ENCODE assay signal across 1 cellular context in the genomic region with DNA sequence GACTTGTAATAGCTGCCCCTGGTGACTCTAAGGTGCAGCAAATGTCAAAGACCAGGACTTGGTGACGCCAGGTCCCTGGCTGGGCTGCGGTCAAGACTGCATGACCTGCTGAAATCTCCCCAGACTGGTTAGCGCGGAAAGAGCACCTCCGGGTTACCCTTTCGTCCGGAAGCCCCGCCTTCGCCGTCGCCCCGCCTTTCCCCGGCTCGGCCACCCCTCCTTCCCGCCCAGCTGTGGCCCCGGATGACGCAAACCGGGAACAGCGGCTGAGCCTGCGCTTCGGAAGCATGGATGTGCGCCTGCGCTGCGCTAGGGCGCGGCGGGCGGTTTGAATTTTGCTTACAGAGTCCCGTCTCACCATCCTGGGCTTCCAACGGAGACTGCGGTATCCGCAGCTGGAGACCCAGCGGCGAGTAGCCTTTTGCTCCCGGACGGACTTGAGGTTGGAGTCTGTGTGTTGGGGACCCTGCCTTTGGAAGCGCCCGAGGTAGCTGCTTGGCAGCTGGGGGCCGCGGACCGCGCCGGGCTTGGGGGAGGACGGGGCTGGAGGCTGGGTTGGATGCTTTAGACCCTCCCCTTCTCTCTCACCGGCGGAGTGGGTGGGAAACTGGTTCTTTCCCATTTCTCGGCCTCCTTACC.
TF ChIP-seq lines count a peak whose summit lies in the region.

Gene SKA1 (plus strand): TSS at position 294 of the 639 bp plus-strand sequence. CDS start 785 bp downstream, outside the sequence.

TF ChIP-seq in HepG2, 621 proteins besides CTCF, POLR2A, EP300 and RAD21 (continued from another document and continues in another):
- TF ChIP-seq ATF6 (CRISPR knock-in tag; conservative IDR thresholded peaks at IDR 0.05) (no peak), ZNF136 (CRISPR knock-in tag; IDR thresholded peaks at IDR 0.05; ENCODE audit: low read depth) (peak; percentile 56; the same call in 1 of the 2 replicates), RBAK (CRISPR knock-in tag; IDR thresholded peaks at IDR 0.05) (no peak), ATF1 (CRISPR knock-in tag; IDR thresholded peaks at IDR 0.05) (no peak), KDM1A (CRISPR knock-in tag; IDR thresholded peaks at IDR 0.05) (no peak), MBNL3 (CRISPR knock-in tag; conservative IDR thresholded peaks at IDR 0.05) (no peak), PCBP1 (IDR thresholded peaks at IDR 0.05; ENCODE audit: borderline replicate concordance, low read depth, low read length) (no peak), IKZF4 (CRISPR knock-in tag; IDR thresholded peaks at IDR 0.05; ENCODE audit: borderline replicate concordance, low read depth, not compliant biosample characterization) (no peak), FOSL1 (CRISPR knock-in tag; IDR thresholded peaks at IDR 0.05; ENCODE audit: borderline replicate concordance) (no peak), ZBTB25 (CRISPR knock-in tag; IDR thresholded peaks at IDR 0.05) (no peak), TAF1 (CRISPR knock-in tag; IDR thresholded peaks at IDR 0.05) (peak; percentile 86), ATF5 (CRISPR knock-in tag; IDR thresholded peaks at IDR 0.05; ENCODE audit: low read depth) (no peak), PHF8 (CRISPR knock-in tag; IDR thresholded peaks at IDR 0.05) (peak; percentile 86), CENPX (CRISPR knock-in tag; IDR thresholded peaks at IDR 0.05) (no peak), HNRNPLL (IDR thresholded peaks at IDR 0.05; ENCODE audit: low read depth, low read length, poor library complexity, severe bottlenecking) (peak; percentile 96), CCAR2 (optimal IDR thresholded peaks at IDR 0.05; ENCODE audit: low read depth, low read length) (no peak), ZNF792 (CRISPR knock-in tag; IDR thresholded peaks at IDR 0.05) (peak; percentile 17; the same call in 1 of the 2 replicates), ONECUT2 (CRISPR knock-in tag; IDR thresholded peaks at IDR 0.05) (no peak), NFIC (IDR thresholded peaks at IDR 0.05; ENCODE audit: low read length) (no peak), TEAD3 (CRISPR knock-in tag; optimal IDR thresholded peaks at IDR 0.05; ENCODE audit: borderline replicate concordance) (peak; percentile 50), ZNF570 (CRISPR knock-in tag; IDR thresholded peaks at IDR 0.05; ENCODE audit: borderline replicate concordance) (no peak), KAT2B (IDR thresholded peaks at IDR 0.05; ENCODE audit: borderline replicate concordance, low read depth, low read length) (no peak), ZZZ3 (CRISPR knock-in tag; IDR thresholded peaks at IDR 0.05; ENCODE audit: borderline replicate concordance) (peak; percentile 29; the same call in 1 of the 2 replicates), ZNF432 (CRISPR knock-in tag; IDR thresholded peaks at IDR 0.05; ENCODE audit: borderline replicate concordance) (no peak), ZNF24 (IDR thresholded peaks at IDR 0.05) (no peak), ZNF775 (CRISPR knock-in tag; IDR thresholded peaks at IDR 0.05; ENCODE audit: borderline replicate concordance) (no peak), IRF2 (CRISPR knock-in tag; IDR thresholded peaks at IDR 0.05) (peak; percentile 44; the same call in 1 of the 2 replicates), ISX (CRISPR knock-in tag; conservative IDR thresholded peaks at IDR 0.05) (no peak), HDAC6 (IDR thresholded peaks at IDR 0.05; ENCODE audit: low read depth, low read length) (no peak), ZNF713 (CRISPR knock-in tag; IDR thresholded peaks at IDR 0.05) (no peak), ZFP90 (CRISPR knock-in tag; IDR thresholded peaks at IDR 0.05; ENCODE audit: borderline replicate concordance) (peak; percentile 74; the same call in 1 of the 2 replicates), ARNT (IDR thresholded peaks at IDR 0.05) (no peak), ZFX (CRISPR knock-in tag; IDR thresholded peaks at IDR 0.05; ENCODE audit: low read depth) (peak; percentile 68), ZNF451 (CRISPR knock-in tag; IDR thresholded peaks at IDR 0.05) (no peak), SNRNP70 (IDR thresholded peaks at IDR 0.05; ENCODE audit: low read depth, low read length) (no peak), ISL2 (CRISPR knock-in tag; IDR thresholded peaks at IDR 0.05) (peak; percentile 22; the same call in 1 of the 2 replicates), ZNF282 (IDR thresholded peaks at IDR 0.05; ENCODE audit: partially characterized antibody) (no peak), TBL1XR1 (IDR thresholded peaks at IDR 0.05; ENCODE audit: borderline replicate concordance, low read length, partially characterized antibody) (no peak), SRSF1 (optimal IDR thresholded peaks at IDR 0.05; ENCODE audit: low read depth, low read length) (peak; percentile 51), FOXP1 (IDR thresholded peaks at IDR 0.05) (no peak), FOXP1 (CRISPR knock-in tag; IDR thresholded peaks at IDR 0.05) (no peak), ARNT2 (CRISPR knock-in tag; IDR thresholded peaks at IDR 0.05; ENCODE audit: low read depth) (peak; percentile 95), ZNF280D (CRISPR knock-in tag; IDR thresholded peaks at IDR 0.05) (no peak), FOXJ3 (CRISPR knock-in tag; IDR thresholded peaks at IDR 0.05; ENCODE audit: borderline replicate concordance) (no peak)
- TF ChIP-seq, protein P1, sequence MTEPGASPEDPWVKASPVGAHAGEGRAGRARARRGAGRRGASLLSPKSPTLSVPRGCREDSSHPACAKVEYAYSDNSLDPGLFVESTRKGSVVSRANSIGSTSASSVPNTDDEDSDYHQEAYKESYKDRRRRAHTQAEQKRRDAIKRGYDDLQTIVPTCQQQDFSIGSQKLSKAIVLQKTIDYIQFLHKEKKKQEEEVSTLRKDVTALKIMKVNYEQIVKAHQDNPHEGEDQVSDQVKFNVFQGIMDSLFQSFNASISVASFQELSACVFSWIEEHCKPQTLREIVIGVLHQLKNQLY (CRISPR knock-in tag; IDR thresholded peaks at IDR 0.05) = no peak
- TF ChIP-seq, protein P2, sequence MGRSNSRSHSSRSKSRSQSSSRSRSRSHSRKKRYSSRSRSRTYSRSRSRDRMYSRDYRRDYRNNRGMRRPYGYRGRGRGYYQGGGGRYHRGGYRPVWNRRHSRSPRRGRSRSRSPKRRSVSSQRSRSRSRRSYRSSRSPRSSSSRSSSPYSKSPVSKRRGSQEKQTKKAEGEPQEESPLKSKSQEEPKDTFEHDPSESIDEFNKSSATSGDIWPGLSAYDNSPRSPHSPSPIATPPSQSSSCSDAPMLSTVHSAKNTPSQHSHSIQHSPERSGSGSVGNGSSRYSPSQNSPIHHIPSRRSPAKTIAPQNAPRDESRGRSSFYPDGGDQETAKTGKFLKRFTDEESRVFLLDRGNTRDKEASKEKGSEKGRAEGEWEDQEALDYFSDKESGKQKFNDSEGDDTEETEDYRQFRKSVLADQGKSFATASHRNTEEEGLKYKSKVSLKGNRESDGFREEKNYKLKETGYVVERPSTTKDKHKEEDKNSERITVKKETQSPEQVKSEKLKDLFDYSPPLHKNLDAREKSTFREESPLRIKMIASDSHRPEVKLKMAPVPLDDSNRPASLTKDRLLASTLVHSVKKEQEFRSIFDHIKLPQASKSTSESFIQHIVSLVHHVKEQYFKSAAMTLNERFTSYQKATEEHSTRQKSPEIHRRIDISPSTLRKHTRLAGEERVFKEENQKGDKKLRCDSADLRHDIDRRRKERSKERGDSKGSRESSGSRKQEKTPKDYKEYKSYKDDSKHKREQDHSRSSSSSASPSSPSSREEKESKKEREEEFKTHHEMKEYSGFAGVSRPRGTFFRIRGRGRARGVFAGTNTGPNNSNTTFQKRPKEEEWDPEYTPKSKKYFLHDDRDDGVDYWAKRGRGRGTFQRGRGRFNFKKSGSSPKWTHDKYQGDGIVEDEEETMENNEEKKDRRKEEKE (IDR thresholded peaks at IDR 0.05) = no peak
- TF ChIP-seq, protein P3, sequence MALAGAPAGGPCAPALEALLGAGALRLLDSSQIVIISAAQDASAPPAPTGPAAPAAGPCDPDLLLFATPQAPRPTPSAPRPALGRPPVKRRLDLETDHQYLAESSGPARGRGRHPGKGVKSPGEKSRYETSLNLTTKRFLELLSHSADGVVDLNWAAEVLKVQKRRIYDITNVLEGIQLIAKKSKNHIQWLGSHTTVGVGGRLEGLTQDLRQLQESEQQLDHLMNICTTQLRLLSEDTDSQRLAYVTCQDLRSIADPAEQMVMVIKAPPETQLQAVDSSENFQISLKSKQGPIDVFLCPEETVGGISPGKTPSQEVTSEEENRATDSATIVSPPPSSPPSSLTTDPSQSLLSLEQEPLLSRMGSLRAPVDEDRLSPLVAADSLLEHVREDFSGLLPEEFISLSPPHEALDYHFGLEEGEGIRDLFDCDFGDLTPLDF (CRISPR knock-in tag; IDR thresholded peaks at IDR 0.05) = peak; percentile 86
- TF ChIP-seq, protein P4, sequence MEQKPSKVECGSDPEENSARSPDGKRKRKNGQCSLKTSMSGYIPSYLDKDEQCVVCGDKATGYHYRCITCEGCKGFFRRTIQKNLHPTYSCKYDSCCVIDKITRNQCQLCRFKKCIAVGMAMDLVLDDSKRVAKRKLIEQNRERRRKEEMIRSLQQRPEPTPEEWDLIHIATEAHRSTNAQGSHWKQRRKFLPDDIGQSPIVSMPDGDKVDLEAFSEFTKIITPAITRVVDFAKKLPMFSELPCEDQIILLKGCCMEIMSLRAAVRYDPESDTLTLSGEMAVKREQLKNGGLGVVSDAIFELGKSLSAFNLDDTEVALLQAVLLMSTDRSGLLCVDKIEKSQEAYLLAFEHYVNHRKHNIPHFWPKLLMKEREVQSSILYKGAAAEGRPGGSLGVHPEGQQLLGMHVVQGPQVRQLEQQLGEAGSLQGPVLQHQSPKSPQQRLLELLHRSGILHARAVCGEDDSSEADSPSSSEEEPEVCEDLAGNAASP (CRISPR knock-in tag; IDR thresholded peaks at IDR 0.05; ENCODE audit: borderline replicate concordance) = 0 out of 2 replicates have a peak, but pooled peaks have one; percentile 14
- TF ChIP-seq, protein P5, sequence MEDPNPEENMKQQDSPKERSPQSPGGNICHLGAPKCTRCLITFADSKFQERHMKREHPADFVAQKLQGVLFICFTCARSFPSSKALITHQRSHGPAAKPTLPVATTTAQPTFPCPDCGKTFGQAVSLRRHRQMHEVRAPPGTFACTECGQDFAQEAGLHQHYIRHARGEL (CRISPR knock-in tag; IDR thresholded peaks at IDR 0.05) = no peak
- TF ChIP-seq, protein P6, sequence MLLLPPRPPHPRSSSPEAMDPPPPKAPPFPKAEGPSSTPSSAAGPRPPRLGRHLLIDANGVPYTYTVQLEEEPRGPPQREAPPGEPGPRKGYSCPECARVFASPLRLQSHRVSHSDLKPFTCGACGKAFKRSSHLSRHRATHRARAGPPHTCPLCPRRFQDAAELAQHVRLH (CRISPR knock-in tag; IDR thresholded peaks at IDR 0.05; ENCODE audit: borderline replicate concordance, low read depth) = no peak
- TF ChIP-seq, protein P7, sequence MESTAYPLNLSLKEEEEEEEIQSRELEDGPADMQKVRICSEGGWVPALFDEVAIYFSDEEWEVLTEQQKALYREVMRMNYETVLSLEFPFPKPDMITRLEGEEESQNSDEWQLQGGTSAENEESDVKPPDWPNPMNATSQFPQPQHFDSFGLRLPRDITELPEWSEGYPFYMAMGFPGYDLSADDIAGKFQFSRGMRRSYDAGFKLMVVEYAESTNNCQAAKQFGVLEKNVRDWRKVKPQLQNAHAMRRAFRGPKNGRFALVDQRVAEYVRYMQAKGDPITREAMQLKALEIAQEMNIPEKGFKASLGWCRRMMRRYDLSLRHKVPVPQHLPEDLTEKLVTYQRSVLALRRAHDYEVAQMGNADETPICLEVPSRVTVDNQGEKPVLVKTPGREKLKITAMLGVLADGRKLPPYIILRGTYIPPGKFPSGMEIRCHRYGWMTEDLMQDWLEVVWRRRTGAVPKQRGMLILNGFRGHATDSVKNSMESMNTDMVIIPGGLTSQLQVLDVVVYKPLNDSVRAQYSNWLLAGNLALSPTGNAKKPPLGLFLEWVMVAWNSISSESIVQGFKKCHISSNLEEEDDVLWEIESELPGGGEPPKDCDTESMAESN (CRISPR knock-in tag; conservative IDR thresholded peaks at IDR 0.05) = peak; percentile 87
